8 cellular contexts compared by ENCODE assay signal in genomic region chr9:97941323-97941722, GRCh38. TPM values are rescaled to one million over a fixed set of nuclear protein-coding genes. Genes with fewer than 3 reads are reported as not detected.
"Had no signal": no experiment of that assay in that cellular context is flagged by ENCODE, and none has a peak within 500 bp of the region (broad histone marks: within the 10 kb centered on the region; RNA-seq: fewer than 3 reads in every experiment).

No MANE protein-coding gene starts in this region.

- H3K27ac Mint-ChIP-seq: GM23338, H9 had no signal

- H2AFZ ChIP-seq: GM23338 had no signal

- FAIRE-seq: H1, HTR-8/SVneo had no signal

- DNase-seq: H9, HCEC 1CT, IMR-90, KBM-7 had no signal

- H3K9me3 Mint-ChIP-seq: GM23338, H9 had no signal

- H3K4me3 Mint-ChIP-seq: GM23338, H9 had no signal

- H3K4me1 Mint-ChIP-seq: GM23338, H9 had no signal

- H3K4me3 ChIP-seq: GM23338 had no signal

- ATAC-seq: GM23338 had no signal

- H3K4me2 ChIP-seq: GM23338 had no signal

RNA-seq across cellular contexts. Expression of gene HEMGN, which starts 3.4 kb away (rescaled TPM):
- total RNA-seq: GM23338, H1, H9, HT-29, IMR-90 had no signal
- polyA plus RNA-seq: GM23338, H1, IMR-90 had no signal
